Comparison of ENCODE assay signal across 1 cellular context in genomic region chr17:77180503-77181330, GRCh38.
TF ChIP-seq lines count a peak whose summit lies in the region.

No MANE protein-coding gene starts in this region.

TF ChIP-seq in HepG2, 621 proteins besides CTCF, POLR2A, EP300 and RAD21 (continued from another document and continues in another):
- TF ChIP-seq, protein P1, sequence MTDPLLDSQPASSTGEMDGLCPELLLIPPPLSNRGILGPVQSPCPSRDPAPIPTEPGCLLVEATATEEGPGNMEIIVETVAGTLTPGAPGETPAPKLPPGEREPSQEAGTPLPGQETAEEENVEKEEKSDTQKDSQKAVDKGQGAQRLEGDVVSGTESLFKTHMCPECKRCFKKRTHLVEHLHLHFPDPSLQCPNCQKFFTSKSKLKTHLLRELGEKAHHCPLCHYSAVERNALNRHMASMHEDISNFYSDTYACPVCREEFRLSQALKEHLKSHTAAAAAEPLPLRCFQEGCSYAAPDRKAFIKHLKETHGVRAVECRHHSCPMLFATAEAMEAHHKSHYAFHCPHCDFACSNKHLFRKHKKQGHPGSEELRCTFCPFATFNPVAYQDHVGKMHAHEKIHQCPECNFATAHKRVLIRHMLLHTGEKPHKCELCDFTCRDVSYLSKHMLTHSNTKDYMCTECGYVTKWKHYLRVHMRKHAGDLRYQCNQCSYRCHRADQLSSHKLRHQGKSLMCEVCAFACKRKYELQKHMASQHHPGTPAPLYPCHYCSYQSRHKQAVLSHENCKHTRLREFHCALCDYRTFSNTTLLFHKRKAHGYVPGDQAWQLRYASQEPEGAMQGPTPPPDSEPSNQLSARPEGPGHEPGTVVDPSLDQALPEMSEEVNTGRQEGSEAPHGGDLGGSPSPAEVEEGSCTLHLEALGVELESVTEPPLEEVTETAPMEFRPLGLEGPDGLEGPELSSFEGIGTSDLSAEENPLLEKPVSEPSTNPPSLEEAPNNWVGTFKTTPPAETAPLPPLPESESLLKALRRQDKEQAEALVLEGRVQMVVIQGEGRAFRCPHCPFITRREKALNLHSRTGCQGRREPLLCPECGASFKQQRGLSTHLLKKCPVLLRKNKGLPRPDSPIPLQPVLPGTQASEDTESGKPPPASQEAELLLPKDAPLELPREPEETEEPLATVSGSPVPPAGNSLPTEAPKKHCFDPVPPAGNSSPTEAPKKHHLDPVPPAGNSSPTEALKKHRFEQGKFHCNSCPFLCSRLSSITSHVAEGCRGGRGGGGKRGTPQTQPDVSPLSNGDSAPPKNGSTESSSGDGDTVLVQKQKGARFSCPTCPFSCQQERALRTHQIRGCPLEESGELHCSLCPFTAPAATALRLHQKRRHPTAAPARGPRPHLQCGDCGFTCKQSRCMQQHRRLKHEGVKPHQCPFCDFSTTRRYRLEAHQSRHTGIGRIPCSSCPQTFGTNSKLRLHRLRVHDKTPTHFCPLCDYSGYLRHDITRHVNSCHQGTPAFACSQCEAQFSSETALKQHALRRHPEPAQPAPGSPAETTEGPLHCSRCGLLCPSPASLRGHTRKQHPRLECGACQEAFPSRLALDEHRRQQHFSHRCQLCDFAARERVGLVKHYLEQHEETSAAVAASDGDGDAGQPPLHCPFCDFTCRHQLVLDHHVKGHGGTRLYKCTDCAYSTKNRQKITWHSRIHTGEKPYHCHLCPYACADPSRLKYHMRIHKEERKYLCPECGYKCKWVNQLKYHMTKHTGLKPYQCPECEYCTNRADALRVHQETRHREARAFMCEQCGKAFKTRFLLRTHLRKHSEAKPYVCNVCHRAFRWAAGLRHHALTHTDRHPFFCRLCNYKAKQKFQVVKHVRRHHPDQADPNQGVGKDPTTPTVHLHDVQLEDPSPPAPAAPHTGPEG (CRISPR knock-in tag; IDR thresholded peaks at IDR 0.05), result no peak
- TF ChIP-seq TFE3 (CRISPR knock-in tag; IDR thresholded peaks at IDR 0.05) (no peak), KLF16 (CRISPR knock-in tag; IDR thresholded peaks at IDR 0.05) (no peak), PAXIP1 (CRISPR knock-in tag; conservative IDR thresholded peaks at IDR 0.05) (peak; percentile 56), BCLAF1 (IDR thresholded peaks at IDR 0.05) (no peak), DDIT3 (CRISPR knock-in tag; IDR thresholded peaks at IDR 0.05) (no peak), JUND (CRISPR knock-in tag; IDR thresholded peaks at IDR 0.05) (no peak), ZNF362 (CRISPR knock-in tag; IDR thresholded peaks at IDR 0.05; ENCODE audit: borderline replicate concordance) (no peak), RFX1 (IDR thresholded peaks at IDR 0.05) (no peak), ZNF879 (CRISPR knock-in tag; IDR thresholded peaks at IDR 0.05) (no peak), SIX4 (CRISPR knock-in tag; IDR thresholded peaks at IDR 0.05) (no peak), CBFB (CRISPR knock-in tag; IDR thresholded peaks at IDR 0.05) (peak; percentile 24; the same call in 1 of the 2 replicates), ZNF503 (CRISPR knock-in tag; IDR thresholded peaks at IDR 0.05) (no peak), ZNF839 (CRISPR knock-in tag; IDR thresholded peaks at IDR 0.05; ENCODE audit: borderline replicate concordance) (no peak), ZNF724P (CRISPR knock-in tag; IDR thresholded peaks at IDR 0.05; ENCODE audit: borderline replicate concordance) (no peak)
- TF ChIP-seq, protein P2, sequence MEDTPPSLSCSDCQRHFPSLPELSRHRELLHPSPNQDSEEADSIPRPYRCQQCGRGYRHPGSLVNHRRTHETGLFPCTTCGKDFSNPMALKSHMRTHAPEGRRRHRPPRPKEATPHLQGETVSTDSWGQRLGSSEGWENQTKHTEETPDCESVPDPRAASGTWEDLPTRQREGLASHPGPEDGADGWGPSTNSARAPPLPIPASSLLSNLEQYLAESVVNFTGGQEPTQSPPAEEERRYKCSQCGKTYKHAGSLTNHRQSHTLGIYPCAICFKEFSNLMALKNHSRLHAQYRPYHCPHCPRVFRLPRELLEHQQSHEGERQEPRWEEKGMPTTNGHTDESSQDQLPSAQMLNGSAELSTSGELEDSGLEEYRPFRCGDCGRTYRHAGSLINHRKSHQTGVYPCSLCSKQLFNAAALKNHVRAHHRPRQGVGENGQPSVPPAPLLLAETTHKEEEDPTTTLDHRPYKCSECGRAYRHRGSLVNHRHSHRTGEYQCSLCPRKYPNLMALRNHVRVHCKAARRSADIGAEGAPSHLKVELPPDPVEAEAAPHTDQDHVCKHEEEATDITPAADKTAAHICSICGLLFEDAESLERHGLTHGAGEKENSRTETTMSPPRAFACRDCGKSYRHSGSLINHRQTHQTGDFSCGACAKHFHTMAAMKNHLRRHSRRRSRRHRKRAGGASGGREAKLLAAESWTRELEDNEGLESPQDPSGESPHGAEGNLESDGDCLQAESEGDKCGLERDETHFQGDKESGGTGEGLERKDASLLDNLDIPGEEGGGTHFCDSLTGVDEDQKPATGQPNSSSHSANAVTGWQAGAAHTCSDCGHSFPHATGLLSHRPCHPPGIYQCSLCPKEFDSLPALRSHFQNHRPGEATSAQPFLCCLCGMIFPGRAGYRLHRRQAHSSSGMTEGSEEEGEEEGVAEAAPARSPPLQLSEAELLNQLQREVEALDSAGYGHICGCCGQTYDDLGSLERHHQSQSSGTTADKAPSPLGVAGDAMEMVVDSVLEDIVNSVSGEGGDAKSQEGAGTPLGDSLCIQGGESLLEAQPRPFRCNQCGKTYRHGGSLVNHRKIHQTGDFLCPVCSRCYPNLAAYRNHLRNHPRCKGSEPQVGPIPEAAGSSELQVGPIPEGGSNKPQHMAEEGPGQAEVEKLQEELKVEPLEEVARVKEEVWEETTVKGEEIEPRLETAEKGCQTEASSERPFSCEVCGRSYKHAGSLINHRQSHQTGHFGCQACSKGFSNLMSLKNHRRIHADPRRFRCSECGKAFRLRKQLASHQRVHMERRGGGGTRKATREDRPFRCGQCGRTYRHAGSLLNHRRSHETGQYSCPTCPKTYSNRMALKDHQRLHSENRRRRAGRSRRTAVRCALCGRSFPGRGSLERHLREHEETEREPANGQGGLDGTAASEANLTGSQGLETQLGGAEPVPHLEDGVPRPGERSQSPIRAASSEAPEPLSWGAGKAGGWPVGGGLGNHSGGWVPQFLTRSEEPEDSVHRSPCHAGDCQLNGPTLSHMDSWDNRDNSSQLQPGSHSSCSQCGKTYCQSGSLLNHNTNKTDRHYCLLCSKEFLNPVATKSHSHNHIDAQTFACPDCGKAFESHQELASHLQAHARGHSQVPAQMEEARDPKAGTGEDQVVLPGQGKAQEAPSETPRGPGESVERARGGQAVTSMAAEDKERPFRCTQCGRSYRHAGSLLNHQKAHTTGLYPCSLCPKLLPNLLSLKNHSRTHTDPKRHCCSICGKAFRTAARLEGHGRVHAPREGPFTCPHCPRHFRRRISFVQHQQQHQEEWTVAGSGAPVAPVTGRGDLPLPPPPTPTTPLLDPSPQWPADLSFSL (CRISPR knock-in tag; IDR thresholded peaks at IDR 0.05), result no peak; the same call in 1 of the 2 replicates
- TF ChIP-seq, protein P3, sequence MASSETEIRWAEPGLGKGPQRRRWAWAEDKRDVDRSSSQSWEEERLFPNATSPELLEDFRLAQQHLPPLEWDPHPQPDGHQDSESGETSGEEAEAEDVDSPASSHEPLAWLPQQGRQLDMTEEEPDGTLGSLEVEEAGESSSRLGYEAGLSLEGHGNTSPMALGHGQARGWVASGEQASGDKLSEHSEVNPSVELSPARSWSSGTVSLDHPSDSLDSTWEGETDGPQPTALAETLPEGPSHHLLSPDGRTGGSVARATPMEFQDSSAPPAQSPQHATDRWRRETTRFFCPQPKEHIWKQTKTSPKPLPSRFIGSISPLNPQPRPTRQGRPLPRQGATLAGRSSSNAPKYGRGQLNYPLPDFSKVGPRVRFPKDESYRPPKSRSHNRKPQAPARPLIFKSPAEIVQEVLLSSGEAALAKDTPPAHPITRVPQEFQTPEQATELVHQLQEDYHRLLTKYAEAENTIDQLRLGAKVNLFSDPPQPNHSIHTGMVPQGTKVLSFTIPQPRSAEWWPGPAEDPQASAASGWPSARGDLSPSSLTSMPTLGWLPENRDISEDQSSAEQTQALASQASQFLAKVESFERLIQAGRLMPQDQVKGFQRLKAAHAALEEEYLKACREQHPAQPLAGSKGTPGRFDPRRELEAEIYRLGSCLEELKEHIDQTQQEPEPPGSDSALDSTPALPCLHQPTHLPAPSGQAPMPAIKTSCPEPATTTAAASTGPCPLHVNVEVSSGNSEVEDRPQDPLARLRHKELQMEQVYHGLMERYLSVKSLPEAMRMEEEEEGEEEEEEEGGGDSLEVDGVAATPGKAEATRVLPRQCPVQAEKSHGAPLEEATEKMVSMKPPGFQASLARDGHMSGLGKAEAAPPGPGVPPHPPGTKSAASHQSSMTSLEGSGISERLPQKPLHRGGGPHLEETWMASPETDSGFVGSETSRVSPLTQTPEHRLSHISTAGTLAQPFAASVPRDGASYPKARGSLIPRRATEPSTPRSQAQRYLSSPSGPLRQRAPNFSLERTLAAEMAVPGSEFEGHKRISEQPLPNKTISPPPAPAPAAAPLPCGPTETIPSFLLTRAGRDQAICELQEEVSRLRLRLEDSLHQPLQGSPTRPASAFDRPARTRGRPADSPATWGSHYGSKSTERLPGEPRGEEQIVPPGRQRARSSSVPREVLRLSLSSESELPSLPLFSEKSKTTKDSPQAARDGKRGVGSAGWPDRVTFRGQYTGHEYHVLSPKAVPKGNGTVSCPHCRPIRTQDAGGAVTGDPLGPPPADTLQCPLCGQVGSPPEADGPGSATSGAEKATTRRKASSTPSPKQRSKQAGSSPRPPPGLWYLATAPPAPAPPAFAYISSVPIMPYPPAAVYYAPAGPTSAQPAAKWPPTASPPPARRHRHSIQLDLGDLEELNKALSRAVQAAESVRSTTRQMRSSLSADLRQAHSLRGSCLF (CRISPR knock-in tag; IDR thresholded peaks at IDR 0.05; ENCODE audit: borderline replicate concordance), result no peak
